ENCODE assay signal across 8 cellular contexts in the genomic region with DNA sequence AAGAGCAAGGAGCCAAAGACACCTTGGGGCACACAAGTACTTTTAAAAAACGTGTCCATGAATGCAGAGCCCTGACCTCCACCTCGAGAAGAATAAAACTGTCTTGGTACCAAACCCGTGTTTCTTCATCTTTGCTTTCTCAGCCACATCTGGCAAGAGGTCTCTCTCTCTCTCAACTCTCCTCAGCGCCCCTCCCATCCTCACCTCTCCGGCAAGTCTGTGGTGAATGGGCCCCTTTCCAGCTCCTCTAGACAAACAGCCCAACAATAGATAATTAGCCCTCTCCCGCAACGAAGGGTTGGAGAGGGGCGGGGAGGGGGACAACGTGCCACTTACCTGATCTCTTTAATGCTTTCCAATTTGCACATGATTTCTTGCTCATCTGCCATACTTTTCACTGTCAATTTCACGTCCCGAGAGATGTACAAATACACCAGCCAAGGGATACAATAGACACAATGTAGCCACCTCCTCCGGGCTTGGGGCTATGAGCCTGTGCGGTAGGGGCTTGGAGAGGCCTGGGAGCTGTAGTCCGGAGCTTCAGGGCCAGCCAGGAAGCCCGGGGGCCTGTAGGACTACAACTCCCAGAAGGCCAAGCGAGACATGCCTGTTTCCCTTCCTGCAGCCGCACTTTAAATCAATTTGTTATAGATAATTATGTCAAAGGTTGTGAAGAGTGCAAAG. TPM values are rescaled to one million over a fixed set of nuclear protein-coding genes. Genes with fewer than 3 reads are reported as not detected.
DNase-seq lines count a peak whose midpoint lies in the region; ATAC-seq and TF ChIP-seq lines count a peak whose summit lies in the region.

A gene with protein sequence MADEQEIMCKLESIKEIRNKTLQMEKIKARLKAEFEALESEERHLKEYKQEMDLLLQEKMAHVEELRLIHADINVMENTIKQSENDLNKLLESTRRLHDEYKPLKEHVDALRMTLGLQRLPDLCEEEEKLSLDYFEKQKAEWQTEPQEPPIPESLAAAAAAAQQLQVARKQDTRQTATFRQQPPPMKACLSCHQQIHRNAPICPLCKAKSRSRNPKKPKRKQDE (minus strand): TSS at position 462 of the 684 bp plus-strand sequence. CDS start 73 bp downstream, at position 389.

- peak within 1 kb of the TSS; percentile 58 for H3K4me3 ChIP-seq in BJ (ENCODE audit: low read depth, low read length)
- peak within 1 kb of the TSS; percentile 46 for H3K4me3 ChIP-seq in ovary
- peak within 1 kb of the TSS; percentile 45 to 74 (median 50) for H3K4me3 ChIP-seq in transverse colon

- peak; percentile 100 for ATAC-seq in GM19455 (IDR thresholded peaks at IDR 0.05; ENCODE audit: unreplicated experiment)
- ATAC-seq in HG03575 (IDR thresholded peaks at IDR 0.05; ENCODE audit: extremely low read depth, insufficient number of reproducible peaks, low FRiP score, unreplicated experiment): peak; percentile 90
- peak; percentile 100 for ATAC-seq in Right ventricle myocardium inferior

- peak within 1 kb of the TSS; percentile 86 for H3K27ac Mint-ChIP-seq in activated naive CD8-positive, alpha-beta T cell treated with anti-CD3 and anti-CD28 coated beads for 36 hours

- peak within 1 kb of the TSS; percentile 91 for H3K4me3 Mint-ChIP-seq in activated naive CD8-positive, alpha-beta T cell treated with anti-CD3 and anti-CD28 coated beads for 36 hours

- intact Hi-C loops in Right ventricle myocardium inferior (cut with DNase I): no loop called here
- intact Hi-C loops in ovary (cut with DNase I): no loop called here
- intact Hi-C loops in transverse colon (cut with DNase I; ENCODE audit: low total_unique reads): no loop called here

- H3K9me3 ChIP-seq in ovary (no peaks in the 10 kb centered on the region), transverse colon (no peaks in the 10 kb centered on the region)

- TF ChIP-seq CTCF in BJ (IDR thresholded peaks at IDR 0.05; ENCODE audit: insufficient read depth, low read depth, low read length) (no peak), ovary (IDR thresholded peaks at IDR 0.05) (no peak), transverse colon (IDR thresholded peaks at IDR 0.05) (no peak)

- POLR2A ChIA-PET in BJ (lab: Charles Lee): no interaction called here

- H3K36me3 ChIP-seq in BJ (ENCODE audit: control insufficient read depth, insufficient read depth, low read length) (no peaks in the 10 kb centered on the region), ovary (no peaks in the 10 kb centered on the region), transverse colon (no peaks in the 10 kb centered on the region)

- H3K27me3 Mint-ChIP-seq in activated naive CD8-positive, alpha-beta T cell treated with anti-CD3 and anti-CD28 coated beads for 36 hours: no peaks in the 10 kb centered on the region

- no peak for TF ChIP-seq POLR2A in ovary (IDR thresholded peaks at IDR 0.05)
- TF ChIP-seq POLR2A in transverse colon (IDR thresholded peaks at IDR 0.05): no peak

- no peak for TF ChIP-seq EP300 in ovary (IDR thresholded peaks at IDR 0.05)
- TF ChIP-seq EP300 in transverse colon (IDR thresholded peaks at IDR 0.05; ENCODE audit: low read depth): no peak

- in situ Hi-C loops in transverse colon (cut with MboI; ENCODE audit: low pct_ligation_motif_present in 1 of 4, low pct_unique_long_range_greater_than_20kb in 1 of 4, low sequenced_read_pairs in 3 of 4): no loop called here

- H3K36me3 Mint-ChIP-seq in activated naive CD8-positive, alpha-beta T cell treated with anti-CD3 and anti-CD28 coated beads for 36 hours: peaks cover 16% of the 10 kb centered on the region

- H3K4me1 ChIP-seq in ovary (ENCODE audit: insufficient read depth) (no peaks in the 10 kb centered on the region), transverse colon (peaks cover 0 to 5% (median 0%) of the 10 kb centered on the region in 4 donors)

- WGBS in ovary, 3 donors: 15 to 23% (median 21%) methylated on average over 17 of the region's 17 CpGs
- 27% methylated on average over 17 of the region's 17 CpGs; no CpG with 5 or more reads in 1 of the 2 donors for WGBS in transverse colon (ENCODE audit: low coverage in 1 of 2), 2 donors

- H3K27me3 ChIP-seq in BJ (ENCODE audit: control insufficient read depth, insufficient read depth, low read length) (no peaks in the 10 kb centered on the region), ovary (no peaks in the 10 kb centered on the region), transverse colon (no peaks in the 10 kb centered on the region)

- CTCF ChIA-PET in BJ (lab: Yijun Ruan, JAX): interaction anchor here (0.6 to 0.9 kb wide), 2 partner anchors 59 to 620 kb away, joined by 3 to 6 read pairs; partner anchors contain the start of gene ZC3H12B

- DNase-seq in BJ (ENCODE audit: low read depth): peak; percentile 22
- DNase-seq in SKM-1 (lab: John Stamatoyannopoulos, UW; ENCODE audit: unreplicated experiment): peak; percentile 50
- peak; percentile 65 for DNase-seq in activated naive CD8-positive, alpha-beta T cell treated with anti-CD3 and anti-CD28 coated beads for 36 hours
- DNase-seq in Right ventricle myocardium inferior (ENCODE audit: missing footprints): peak; percentile 78
- DNase-seq in ovary: peak; percentile 63 to 71 (median 70)
- peak; percentile 80 for DNase-seq in transverse colon

- peaks cover 12% of the 10 kb centered on the region for H3K4me1 Mint-ChIP-seq in activated naive CD8-positive, alpha-beta T cell treated with anti-CD3 and anti-CD28 coated beads for 36 hours

- peak within 1 kb of the TSS in 1 of 2 donors; percentile 27 for H3K27ac ChIP-seq in ovary
- H3K27ac ChIP-seq in transverse colon: peak within 1 kb of the TSS; percentile 54 to 72 (median 58)

- no peaks in the 10 kb centered on the region for H3K9me3 Mint-ChIP-seq in activated naive CD8-positive, alpha-beta T cell treated with anti-CD3 and anti-CD28 coated beads for 36 hours

RNA-seq across cellular contexts. Expression of the gene that starts here (rescaled TPM):
- polyA plus RNA-seq in BJ (2011; rRNA removed): 8.2 and 12.1 TPM in 2 replicates
- polyA minus RNA-seq in BJ (2011; rRNA and poly(A)+ RNA removed): 3.6 and 3.7 TPM in 2 replicates
- total RNA-seq in activated naive CD8-positive, alpha-beta T cell treated with anti-CD3 and anti-CD28 coated beads for 36 hours: 10 to 100 TPM; 12.6 to 14.4 TPM
- total RNA-seq in Right ventricle myocardium inferior: 3.9 TPM
- 10 to 100 TPM in 5 of 7 donors, 1 to 10 TPM in 2; 9.3 to 16.2 (median 11.8) TPM for total RNA-seq in ovary
- polyA plus RNA-seq in ovary: 10 to 100 TPM in 1 of 2 donors, 1 to 10 TPM in 1; 9.5 to 23.0 TPM
- total RNA-seq in transverse colon: 10 to 100 TPM in 3 of 4 donors, 1 to 10 TPM in 1; 8.6 to 21.7 (median 12.6) TPM

Comparison
In these comparisons a context has a peak if more than half of its experiments do, and no peak if none do; other contexts are left out.
1. DNase-seq: peak in every context shown above with its lines; median percentile 80 in transverse colon; 78 in Right ventricle myocardium inferior; 70 in ovary; 65 in activated naive CD8-positive, alpha-beta T cell treated with anti-CD3 and anti-CD28 coated beads for 36 hours; 50 in SKM-1; 22 in BJ.